Comparison of ENCODE assay signal across 14 cellular contexts in genomic region chr11:68302256-68303054, GRCh38. TPM values are rescaled to one million over a fixed set of nuclear protein-coding genes. Genes with fewer than 3 reads are reported as not detected.
DNase-seq lines count a peak whose midpoint lies in the region; ATAC-seq and TF ChIP-seq lines count a peak whose summit lies in the region.
"Had no signal": no experiment of that assay in that cellular context is flagged by ENCODE, and none has a peak within 500 bp of the region (broad histone marks: within the 10 kb centered on the region; RNA-seq: fewer than 3 reads in every experiment).

No MANE protein-coding gene starts in this region.

- TF ChIP-seq CTCF in choroid plexus epithelial cell (conservative IDR thresholded peaks at IDR 0.05; ENCODE audit: low read depth, low read length), result no peak
- no peak for TF ChIP-seq CTCF in gastrocnemius medialis (IDR thresholded peaks at IDR 0.05 in 4 of 5, conservative IDR thresholded peaks at IDR 0.05 in 1 of 5)

- DNase-seq in DMS 273 (lab: John Stamatoyannopoulos, UW; ENCODE audit: unreplicated experiment), result peak; percentile 70
- no peak for DNase-seq in DMS 273 treated with DMSO at 0.1 percent for 48 hours (lab: John Stamatoyannopoulos, UW)
- peak; percentile 42 for DNase-seq in NCI-H226
- peak; percentile 32 for DNase-seq in choroid plexus epithelial cell (ENCODE audit: low read depth)
- DNase-seq in gastrocnemius medialis, result no peak
- DNase-seq in NOMO-1 (lab: John Stamatoyannopoulos, UW; ENCODE audit: unreplicated experiment in 2 of 2), result no peak
- no peak for DNase-seq in left lobe of liver (ENCODE audit: low spot score)
- no peak for DNase-seq in stimulated activated naive CD4-positive, alpha-beta T cell treated with Interleukin-2 at 50 U/mL for 16 hours (lab: John Stamatoyannopoulos, UW)
- DNase-seq: effector memory CD4-positive, alpha-beta T cell; GF-D8; stimulated activated naive CD8-positive, alpha-beta T cell treated with anti-CD3 and anti-CD28 coated beads, Interleukin-15, amount 100 ng/mL, for 72 hours had no signal

- in situ Hi-C loops in gastrocnemius medialis (cut with MboI; ENCODE audit: low sequenced_read_pairs in 4 of 4), result loop anchor here in 1 of 4 donors (25.0 kb wide), 1 partner anchor 135 kb away; no protein-coding TSS in a partner anchor

- no peaks in the 10 kb centered on the region for H3K36me3 ChIP-seq in gastrocnemius medialis
- H3K36me3 ChIP-seq: HAP-1 had no signal

- ATAC-seq in gastrocnemius medialis, result peak; percentile 33 to 56
- no peak for ATAC-seq in left lobe of liver
- ATAC-seq: stimulated activated naive CD8-positive, alpha-beta T cell treated with anti-CD3 and anti-CD28 coated beads, Interleukin-15, amount 100 ng/mL, for 72 hours had no signal

- peaks cover 0 to 10% of the 10 kb centered on the region in 2 donors for H3K4me1 ChIP-seq in gastrocnemius medialis
- H3K4me1 ChIP-seq: HAP-1 had no signal

- no peak overlapping the region for H3K27ac ChIP-seq in gastrocnemius medialis
- H3K27ac ChIP-seq: 22Rv1, SK-N-MC had no signal

- intact Hi-C loops in gastrocnemius medialis (cut with DNase I; ENCODE audit: low total_unique reads), result no loop called here

- no peaks in the 10 kb centered on the region for H3K27me3 ChIP-seq in gastrocnemius medialis

- H3K9me3 ChIP-seq in gastrocnemius medialis, result no peaks in the 10 kb centered on the region

- no peak overlapping the region for H3K4me3 ChIP-seq in choroid plexus epithelial cell (ENCODE audit: low read depth, low read length)
- H3K4me3 ChIP-seq in gastrocnemius medialis, result no peak overlapping the region
- H3K4me3 ChIP-seq: HAP-1, SK-N-MC had no signal

- TF ChIP-seq POLR2A in gastrocnemius medialis (IDR thresholded peaks at IDR 0.05), result no peak

RNA-seq across cellular contexts. Expression of gene LRP5, which starts 9.9 kb away (rescaled TPM):
- total RNA-seq in gastrocnemius medialis (10 to 100 TPM in 2 of 4 donors, 1 to 10 TPM in 2; 3.7 to 12.3 (median 8.1) TPM), left lobe of liver (114 TPM)

RNA-seq across cellular contexts. Expression of gene C11orf24, which starts 30.7 kb away (rescaled TPM):
- total RNA-seq in gastrocnemius medialis (10 to 100 TPM in 2 of 4 donors, 1 to 10 TPM in 2; 8.1 to 19.3 (median 10.6) TPM), left lobe of liver (50.1 TPM)

Comparison
In these comparisons a context has a peak if more than half of its experiments do, and no peak if none do; other contexts are left out.
1. DNase-seq: peak in DMS 273 (single experiment), NCI-H226 (single experiment) and choroid plexus epithelial cell (single experiment); none in DMS 273 treated with DMSO at 0.1 percent for 48 hours (single experiment), gastrocnemius medialis (0 of 2), NOMO-1 (0 of 2), left lobe of liver (single experiment) and stimulated activated naive CD4-positive, alpha-beta T cell treated with Interleukin-2 at 50 U/mL for 16 hours (single experiment).